ENCODE assay signal across 24 cellular contexts in the genomic region with DNA sequence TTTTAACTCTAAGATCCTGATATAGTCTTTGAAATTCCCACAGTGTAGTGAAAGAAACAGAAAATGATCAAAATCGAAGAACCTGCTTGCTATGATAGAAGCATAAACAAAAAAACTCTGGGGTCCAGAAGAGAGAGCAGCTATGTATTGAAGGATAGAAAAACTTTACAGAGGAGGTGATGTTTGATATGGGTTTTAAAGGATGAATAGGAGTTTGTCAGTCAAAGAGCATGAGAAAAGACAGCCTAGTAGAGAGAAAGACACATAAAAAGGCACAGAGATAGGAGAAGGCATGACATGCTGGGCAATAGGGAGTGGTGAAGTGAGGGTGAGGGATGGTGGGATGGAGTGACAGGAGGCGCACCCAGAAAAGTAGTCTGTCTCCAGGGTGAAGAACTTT.
"Had no signal": no experiment of that assay in that cellular context is flagged by ENCODE, and none has a peak within 500 bp of the region (broad histone marks: within the 10 kb centered on the region; RNA-seq: fewer than 3 reads in every experiment).

No MANE protein-coding gene starts in this region.

- H3K36me3 ChIP-seq: colonic mucosa, esophagus muscularis mucosa, esophagus squamous epithelium, gastrocnemius medialis, gastroesophageal sphincter, heart left ventricle, heart right ventricle had no signal

- H3K27ac ChIP-seq: colonic mucosa, coronary artery, dorsolateral prefrontal cortex, epithelial cell of prostate, esophagus muscularis mucosa, esophagus squamous epithelium, foreskin keratinocyte, gastrocnemius medialis, gastroesophageal sphincter, heart left ventricle, heart right ventricle had no signal

- DNase-seq: colonic mucosa; cortex of kidney; dermis blood vessel endothelial cell; dorsolateral prefrontal cortex; effector CD4-positive, alpha-beta T cell; effector CD8-positive, alpha-beta T cell; effector memory CD4-positive, alpha-beta T cell; effector memory CD8-positive, alpha-beta T cell; endodermal cell; erythroblast; esophagus squamous epithelium; foreskin fibroblast; foreskin keratinocyte; foreskin melanocyte; gastrocnemius medialis; glutamatergic neuron; head of caudate nucleus; heart left ventricle; heart right ventricle had no signal

- H3K9me3 ChIP-seq: colonic mucosa, esophagus muscularis mucosa, esophagus squamous epithelium, gastrocnemius medialis, gastroesophageal sphincter, heart left ventricle, heart right ventricle had no signal

- H3K4me1 ChIP-seq: colonic mucosa, esophagus muscularis mucosa, esophagus squamous epithelium, foreskin keratinocyte, gastrocnemius medialis, gastroesophageal sphincter, heart left ventricle, heart right ventricle had no signal

- H3K4me3 ChIP-seq: colonic mucosa, coronary artery, dorsolateral prefrontal cortex, esophagus muscularis mucosa, esophagus squamous epithelium, gastrocnemius medialis, gastroesophageal sphincter, heart left ventricle, heart right ventricle had no signal

- ATAC-seq: effector memory CD8-positive, alpha-beta T cell; esophagus mucosa; foreskin keratinocyte; gastrocnemius medialis; gastroesophageal sphincter; heart left ventricle; heart right ventricle had no signal

- H3K27me3 ChIP-seq: colonic mucosa, foreskin keratinocyte, gastrocnemius medialis had no signal
